ENCODE assay signal across 19 cellular contexts in genomic region chr2:22382439-22383169, GRCh38.
"Had no signal": no experiment of that assay in that cellular context is flagged by ENCODE, and none has a peak within 500 bp of the region (broad histone marks: within the 10 kb centered on the region; RNA-seq: fewer than 3 reads in every experiment).

No MANE protein-coding gene starts in this region.

- H3K27ac ChIP-seq: brain microvascular endothelial cell, epithelial cell of prostate, heart left ventricle, lower lobe of right lung, ovary, sigmoid colon, spleen, thoracic aorta had no signal

- H3K4me1 ChIP-seq: heart left ventricle, lower lobe of right lung, spleen had no signal

- H3K36me3 ChIP-seq: brain microvascular endothelial cell, heart left ventricle, lower lobe of right lung, ovary, sigmoid colon, spleen, thoracic aorta had no signal

- DNase-seq: activated CD4-positive, alpha-beta T cell treated with anti-CD3 and anti-CD28 coated beads, Interleukin-2, amount 10 ng/mL, durations not matched to agents 7 days and 5 days; activated CD4-positive, CD25-positive, alpha-beta regulatory T cell; activated CD8-positive, alpha-beta memory T cell treated with anti-CD3 and anti-CD28 coated beads, Interleukin-2, amount 50 U/mL, for 48 hours; activated gamma-delta T cell treated with Interleukin-2 at 50 U/mL for 16 hours; activated naive CD8-positive, alpha-beta T cell treated with anti-CD3 and anti-CD28 coated beads for 36 hours; activated T-cell treated with anti-CD3 and anti-CD28 coated beads, Interleukin-2, amount 50 U/mL, for 72 hours; brain microvascular endothelial cell; effector memory CD4-positive, alpha-beta T cell; foreskin melanocyte; heart left ventricle; left colon; lower lobe of right lung; midbrain; ovary; sigmoid colon; spleen; stimulated activated naive CD8-positive, alpha-beta T cell treated with anti-CD3 and anti-CD28 coated beads, Interleukin-15, amount 100 ng/mL, for 72 hours had no signal

- H3K4me3 ChIP-seq: heart left ventricle, lower lobe of right lung, ovary, sigmoid colon, spleen, thoracic aorta had no signal

- H3K27me3 ChIP-seq: brain microvascular endothelial cell, ovary, sigmoid colon, spleen had no signal

- ATAC-seq: activated T-cell treated with anti-CD3 and anti-CD28 coated beads, Interleukin-2, amount 50 U/mL, for 72 hours; heart left ventricle; left colon; lower lobe of right lung; stimulated activated naive CD8-positive, alpha-beta T cell treated with anti-CD3 and anti-CD28 coated beads, Interleukin-15, amount 100 ng/mL, for 72 hours had no signal

- H3K9me3 ChIP-seq: heart left ventricle, lower lobe of right lung, ovary, sigmoid colon, spleen, thoracic aorta had no signal
